Comparison of ENCODE assay signal across 8 cellular contexts in genomic region chr10:109895095-109895818, GRCh38. TPM values are rescaled to one million over a fixed set of nuclear protein-coding genes. Genes with fewer than 3 reads are reported as not detected.
DNase-seq lines count a peak whose midpoint lies in the region; TF ChIP-seq lines count a peak whose summit lies in the region.

No MANE protein-coding gene starts in this region.

- H3K27me3 Mint-ChIP-seq in activated CD4-positive, alpha-beta T cell treated with anti-CD3 and anti-CD28 coated beads, Interleukin-2, amount 10 ng/mL, durations not matched to agents 7 days and 5 days = no peaks in the 10 kb centered on the region
- H3K27me3 Mint-ChIP-seq in nephron progenitor cell (ENCODE audit: low read depth, poor library complexity) = no peaks in the 10 kb centered on the region

- CTCF ChIA-PET in activated CD4-positive, alpha-beta T cell treated with anti-CD3 and anti-CD28 coated beads, Interleukin-2, amount 10 ng/mL, durations not matched to agents 7 days and 5 days (lab: Charles Lee) = interaction anchor here (0.6 to 2.7 kb wide), 3 partner anchors 12 to 165 kb away, joined by 3 to 10 read pairs (median 4); no protein-coding TSS in a partner anchor

- peak overlapping the region; percentile 4 for H3K27ac Mint-ChIP-seq in activated CD4-positive, alpha-beta T cell treated with anti-CD3 and anti-CD28 coated beads, Interleukin-2, amount 10 ng/mL, durations not matched to agents 7 days and 5 days
- peak overlapping the region; percentile 19 for H3K27ac Mint-ChIP-seq in nephron progenitor cell

- POLR2A ChIA-PET in activated CD4-positive, alpha-beta T cell treated with anti-CD3 and anti-CD28 coated beads, Interleukin-2, amount 10 ng/mL, durations not matched to agents 7 days and 5 days (lab: Charles Lee) = interaction anchor here (0.6 kb wide), 1 partner anchor 223 kb away, joined by 3 read pairs; no protein-coding TSS in a partner anchor

- TF ChIP-seq CTCF in fibroblast of the aortic adventitia (IDR thresholded peaks at IDR 0.05; ENCODE audit: insufficient read depth, low read length) = no peak
- no peak for TF ChIP-seq CTCF in nephron progenitor cell (IDR thresholded peaks at IDR 0.05)
- no peak for TF ChIP-seq CTCF in GM10266 (IDR thresholded peaks at IDR 0.05; ENCODE audit: control insufficient read depth, insufficient read depth, low read depth, missing control alignments)

- peaks cover 68% of the 10 kb centered on the region for H3K36me3 Mint-ChIP-seq in activated CD4-positive, alpha-beta T cell treated with anti-CD3 and anti-CD28 coated beads, Interleukin-2, amount 10 ng/mL, durations not matched to agents 7 days and 5 days (ENCODE audit: low read depth)
- H3K36me3 Mint-ChIP-seq in nephron progenitor cell (ENCODE audit: low read depth) = peaks cover 66% of the 10 kb centered on the region

- H3K4me3 ChIP-seq in fibroblast of the aortic adventitia (ENCODE audit: low read depth, low read length) = peak overlapping the region; percentile 31

- no peak overlapping the region for H3K4me3 Mint-ChIP-seq in activated CD4-positive, alpha-beta T cell treated with anti-CD3 and anti-CD28 coated beads, Interleukin-2, amount 10 ng/mL, durations not matched to agents 7 days and 5 days
- H3K4me3 Mint-ChIP-seq in nephron progenitor cell = no peak overlapping the region

- no peak for DNase-seq in activated CD4-positive, alpha-beta T cell treated with anti-CD3 and anti-CD28 coated beads, Interleukin-2, amount 10 ng/mL, durations not matched to agents 7 days and 5 days
- DNase-seq in activated CD4-positive, alpha-beta T cell treated with anti-CD3 and anti-CD28 coated beads, Interleukin-2, amount 50 U/mL, for 1 hour = no peak
- DNase-seq in fibroblast of the aortic adventitia (ENCODE audit: low read depth) (peak; percentile 97), nephron progenitor cell (no peak), D341Med (ENCODE audit: low spot score) (no peak), GM10266 (ENCODE audit: extremely low spot score) (no peak), HuH-7 (ENCODE audit: low spot score) (no peak)
- no peak for DNase-seq in central memory CD4-positive, alpha-beta T cell

- no peaks in the 10 kb centered on the region for H3K9me3 Mint-ChIP-seq in activated CD4-positive, alpha-beta T cell treated with anti-CD3 and anti-CD28 coated beads, Interleukin-2, amount 10 ng/mL, durations not matched to agents 7 days and 5 days
- peaks cover 11% of the 10 kb centered on the region for H3K9me3 Mint-ChIP-seq in nephron progenitor cell

- peaks cover 59% of the 10 kb centered on the region for H3K4me1 Mint-ChIP-seq in activated CD4-positive, alpha-beta T cell treated with anti-CD3 and anti-CD28 coated beads, Interleukin-2, amount 10 ng/mL, durations not matched to agents 7 days and 5 days
- peaks cover 30% of the 10 kb centered on the region for H3K4me1 Mint-ChIP-seq in nephron progenitor cell

RNA-seq across cellular contexts. Expression of gene XPNPEP1, which starts 28.1 kb away (rescaled TPM):
- total RNA-seq in activated CD4-positive, alpha-beta T cell treated with anti-CD3 and anti-CD28 coated beads, Interleukin-2, amount 10 ng/mL, durations not matched to agents 7 days and 5 days = 10 to 100 TPM; 83.2 to 87.3 TPM
- total RNA-seq in fibroblast of the aortic adventitia (ENCODE audit: low replicate concordance) = 103 and 253 TPM in 2 replicates
